In the genomic region with DNA sequence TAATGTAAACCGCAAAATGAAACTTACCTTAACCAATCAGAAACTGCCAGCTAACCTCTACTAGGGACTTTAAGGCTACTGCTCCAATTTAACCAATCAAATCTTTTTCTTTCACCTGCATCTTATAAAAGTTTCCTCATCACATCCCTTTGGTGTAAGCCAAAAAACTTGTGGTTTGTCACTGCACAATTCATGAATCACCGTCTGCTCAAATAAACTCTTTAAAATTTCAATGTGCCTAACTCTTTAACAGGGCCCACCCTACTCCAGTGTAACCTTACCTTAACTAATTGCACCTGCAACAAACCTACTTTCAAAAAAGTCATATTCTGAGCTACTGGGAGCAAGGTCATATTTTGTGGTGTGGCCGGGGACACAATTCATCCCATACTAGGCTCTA, we compare ENCODE assay signal across 21 cellular contexts.
DNase-seq lines count a peak whose midpoint lies in the region; ATAC-seq, FAIRE-seq and TF ChIP-seq lines count a peak whose summit lies in the region.
"Had no signal": no experiment of that assay in that cellular context is flagged by ENCODE, and none has a peak within 500 bp of the region (broad histone marks: within the 10 kb centered on the region; RNA-seq: fewer than 3 reads in every experiment).

No MANE protein-coding gene starts in this region.

- peak; percentile 79 for FAIRE-seq in RCC 7860 (lab: Jason Lieb, UNC)
- FAIRE-seq: A549, GM12878, HTR-8/SVneo, K562 had no signal

- H3K36me3 Mint-ChIP-seq in MCF 10A (ENCODE audit: insufficient read depth, unreplicated experiment) = no peaks in the 10 kb centered on the region

- no peak overlapping the region for H3K4me3 ChIP-seq in breast epithelium
- H3K4me3 ChIP-seq: A549, GM12878, HAP-1, K562 had no signal

- intact Hi-C loops in MCF 10A (cut with micrococcal nuclease) = no loop called here
- intact Hi-C loops in breast epithelium (cut with DNase I; ENCODE audit: low total_unique reads) = no loop called here

- no peaks in the 10 kb centered on the region for H3K9me3 Mint-ChIP-seq in MCF 10A (ENCODE audit: unreplicated experiment)

- no peak overlapping the region for H3K27ac ChIP-seq in breast epithelium
- H3K27ac ChIP-seq: 22Rv1, A549, C4-2B, HL-60 had no signal

- H3K36me3 ChIP-seq in breast epithelium = no peaks in the 10 kb centered on the region
- H3K36me3 ChIP-seq: HAP-1 had no signal

- POLR2A ChIA-PET in MCF 10A (lab: Yijun Ruan, JAX) = no interaction called here

- no peaks in the 10 kb centered on the region for H3K27me3 Mint-ChIP-seq in MCF 10A (ENCODE audit: insufficient read depth, unreplicated experiment)

- no peak overlapping the region for H3K4me3 Mint-ChIP-seq in MCF 10A (ENCODE audit: unreplicated experiment)
- H3K4me3 Mint-ChIP-seq: CD4-positive, alpha-beta T cell had no signal

- no peaks in the 10 kb centered on the region for H3K4me1 Mint-ChIP-seq in MCF 10A (ENCODE audit: insufficient read depth, unreplicated experiment)

- no peak for TF ChIP-seq POLR2A in breast epithelium (IDR thresholded peaks at IDR 0.05)

- H3K27me3 ChIP-seq in breast epithelium = no peaks in the 10 kb centered on the region

- no peaks in the 10 kb centered on the region for H3K4me1 ChIP-seq in breast epithelium
- H3K4me1 ChIP-seq: A549, Caco-2, HAP-1 had no signal

- TF ChIP-seq CTCF in MCF 10A (IDR thresholded peaks at IDR 0.05; ENCODE audit: unreplicated experiment) = no peak
- TF ChIP-seq CTCF in breast epithelium (IDR thresholded peaks at IDR 0.05) = no peak

- ATAC-seq in GM19452 (IDR thresholded peaks at IDR 0.05; ENCODE audit: unreplicated experiment) = no peak
- ATAC-seq: A549, GM12878, K562 had no signal

- BruUV-seq in MCF 10A (replicated peaks; lab: Mats Ljungman, UMichigan) = no TSS peak

- DNase-seq in MCF 10A (ENCODE audit: unreplicated experiment) = peak; percentile 13
- no peak for DNase-seq in breast epithelium (ENCODE audit: low spot score in 2 of 2)
- peak; percentile 9 for DNase-seq in RCC 7860 (ENCODE audit: low spot score)
- DNase-seq in kidney tubule cell (ENCODE audit: low spot score) = peak; percentile 53
- DNase-seq in NOMO-1 treated with DMSO at 0.1 percent for 48 hours (lab: John Stamatoyannopoulos, UW; ENCODE audit: unreplicated experiment) = no peak
- no peak for DNase-seq in activated CD4-positive, alpha-beta T cell treated with anti-CD3 and anti-CD28 coated beads, Interleukin-2, amount 50 U/mL, for 48 hours
- DNase-seq: AML-193; Caco-2; CD4-positive, alpha-beta T cell; DND-41; EL; IMR-90 had no signal

- CTCF ChIA-PET in MCF 10A (lab: Yijun Ruan, JAX) = no interaction called here

- H3K27ac Mint-ChIP-seq in MCF 10A (ENCODE audit: low read depth, unreplicated experiment) = no peak overlapping the region
- H3K27ac Mint-ChIP-seq: CD4-positive, alpha-beta T cell had no signal

- no peaks in the 10 kb centered on the region for H3K9me3 ChIP-seq in breast epithelium
- H3K9me3 ChIP-seq: A549, Caco-2, HAP-1 had no signal

Comparison
In these comparisons a context has a peak if more than half of its experiments do, and no peak if none do; other contexts are left out.
1. DNase-seq: peak in MCF 10A (single experiment), RCC 7860 (single experiment) and kidney tubule cell (single experiment); none in breast epithelium (0 of 2), NOMO-1 treated with DMSO at 0.1 percent for 48 hours (single experiment) and activated CD4-positive, alpha-beta T cell treated with anti-CD3 and anti-CD28 coated beads, Interleukin-2, amount 50 U/mL, for 48 hours (0 of 2).